Comparison of ENCODE assay signal across 8 cellular contexts in genomic region chr11:57566564-57567209, GRCh38. TPM values are rescaled to one million over a fixed set of nuclear protein-coding genes. Genes with fewer than 3 reads are reported as not detected.
DNase-seq lines count a peak whose midpoint lies in the region; ATAC-seq and TF ChIP-seq lines count a peak whose summit lies in the region.

No MANE protein-coding gene starts in this region.

- H3K4me1 Mint-ChIP-seq in neural progenitor cell, result peaks cover 36% of the 10 kb centered on the region

- ATAC-seq in DND-41 (ENCODE audit: insufficient read depth, low read depth), result peak; percentile 16; the same call in 2 of the 3 replicates
- ATAC-seq in PC-3, result no peak
- ATAC-seq in HG03439 (IDR thresholded peaks at IDR 0.05; ENCODE audit: unreplicated experiment), result no peak
- ATAC-seq in HG03342 (IDR thresholded peaks at IDR 0.05; ENCODE audit: unreplicated experiment), result no peak

- H3K27me3 ChIP-seq in DND-41 (ENCODE audit: insufficient read depth, low read length, poor library complexity) (no peaks in the 10 kb centered on the region), PC-3 (ENCODE audit: low read length) (no peaks in the 10 kb centered on the region), dorsolateral prefrontal cortex (no peaks in the 10 kb centered on the region), neural progenitor cell (no peaks in the 10 kb centered on the region)

- H3K9me3 ChIP-seq in DND-41 (ENCODE audit: insufficient read depth, low read length, severe bottlenecking) (no peaks in the 10 kb centered on the region), PC-3 (ENCODE audit: low read length) (no peaks in the 10 kb centered on the region), neural progenitor cell (ENCODE audit: low read depth) (no peaks in the 10 kb centered on the region)

- H3K9me3 Mint-ChIP-seq in neural progenitor cell, result no peaks in the 10 kb centered on the region

- no peaks in the 10 kb centered on the region for H3K9me2 ChIP-seq in PC-3 (replicated peaks; ENCODE audit: low read length)

- H3K27ac ChIP-seq in DND-41 (ENCODE audit: low read length) (peak overlapping the region; percentile 93), PC-3 (ENCODE audit: low read length) (no peak overlapping the region), dorsolateral prefrontal cortex (peak overlapping the region; percentile 66 to 98 (median 92)), neural progenitor cell (no peak overlapping the region)

- H3K9ac ChIP-seq in DND-41 (ENCODE audit: low read depth, low read length), result peak overlapping the region; percentile 89
- peak overlapping the region; percentile 43 for H3K9ac ChIP-seq in PC-3 (ENCODE audit: low read length)
- peak overlapping the region; percentile 77 for H3K9ac ChIP-seq in neural progenitor cell

- no peaks in the 10 kb centered on the region for H3K36me3 Mint-ChIP-seq in neural progenitor cell

- H3K79me2 ChIP-seq in DND-41 (ENCODE audit: insufficient read depth, low read length) (peaks cover 63% of the 10 kb centered on the region), PC-3 (ENCODE audit: low read length) (no peaks in the 10 kb centered on the region), neural progenitor cell (ENCODE audit: low read depth) (peaks cover 56% of the 10 kb centered on the region)

- no peak for TF ChIP-seq CTCF in DND-41 (IDR thresholded peaks at IDR 0.05; ENCODE audit: borderline replicate concordance, extremely low read depth, low read length, poor library complexity, severe bottlenecking)
- no peak for TF ChIP-seq CTCF in PC-3 (conservative IDR thresholded peaks at IDR 0.05; ENCODE audit: low read depth, low read length)
- TF ChIP-seq CTCF in dorsolateral prefrontal cortex (IDR thresholded peaks at IDR 0.05 in 54 of 56, conservative IDR thresholded peaks at IDR 0.05 in 2 of 56; ENCODE audit: low read depth in 1 of 56, partially characterized antibody in 56 of 56), result peak in 2 of 56 donors; percentile 0 to 4
- no peak for TF ChIP-seq CTCF in neural progenitor cell (IDR thresholded peaks at IDR 0.05)

- TSS peak; percentile 81 for BruUV-seq in PC-3 (replicated peaks; lab: Mats Ljungman, UMichigan)

- POLR2A ChIA-PET in PC-3 (lab: Charles Lee; ENCODE audit: unreplicated experiment), result no interaction called here

- H4K20me1 ChIP-seq in DND-41 (ENCODE audit: insufficient read depth, low read length) (peaks cover 9% of the 10 kb centered on the region), PC-3 (ENCODE audit: low read length) (no peaks in the 10 kb centered on the region), neural progenitor cell (ENCODE audit: low read depth) (peaks cover 17% of the 10 kb centered on the region)

- intact Hi-C loops in PC-3 (cut with micrococcal nuclease), result no loop called here
- intact Hi-C loops in dorsolateral prefrontal cortex (cut with DNase I), result loop anchor here (2.0 to 10.0 kb wide), 4 partner anchors 36 to 236 kb away; partner anchors contain the start of gene TIMM10 (in 1 of the 2)

- H3K27ac Mint-ChIP-seq in neural progenitor cell, result peak overlapping the region; percentile 78

- H3K36me3 ChIP-seq in DND-41 (ENCODE audit: insufficient read depth, low read length) (peaks cover 14% of the 10 kb centered on the region), PC-3 (ENCODE audit: low read depth, low read length) (no peaks in the 10 kb centered on the region), neural progenitor cell (no peaks in the 10 kb centered on the region)

- H3K4me2 ChIP-seq in DND-41 (ENCODE audit: insufficient read depth, low read length) (peak overlapping the region; percentile 95), PC-3 (ENCODE audit: low read length) (peak overlapping the region; percentile 100), neural progenitor cell (peak overlapping the region; percentile 98)

- CTCF ChIA-PET in PC-3 (lab: Charles Lee), result interaction anchor here (1.9 kb wide), 1 partner anchor 78 kb away, joined by 23 read pairs; no protein-coding TSS in a partner anchor

- H3K4me3 Mint-ChIP-seq in neural progenitor cell, result peak overlapping the region; percentile 99

- peaks cover 5% of the 10 kb centered on the region for H3K27me3 Mint-ChIP-seq in neural progenitor cell (ENCODE audit: insufficient read depth, low read depth)

- peak overlapping the region; percentile 74 for H2AFZ ChIP-seq in DND-41 (ENCODE audit: low read depth, low read length)
- peak overlapping the region; percentile 100 for H2AFZ ChIP-seq in PC-3 (ENCODE audit: low read length)
- no peak overlapping the region for H2AFZ ChIP-seq in neural progenitor cell (replicated peaks)

- DNase-seq in DND-41, result peak; percentile 30
- no peak for DNase-seq in PC-3
- DNase-seq in dorsolateral prefrontal cortex, result peak in 1 of 10 donors; percentile 26
- no peak for DNase-seq in neural progenitor cell (ENCODE audit: low spot score)
- no peak for DNase-seq in hepatic stellate cell (ENCODE audit: low spot score)
- DNase-seq in SKM-1 (lab: John Stamatoyannopoulos, UW; ENCODE audit: unreplicated experiment), result no peak

- H3K4me1 ChIP-seq in DND-41 (ENCODE audit: insufficient read depth, low read length) (peaks cover 53% of the 10 kb centered on the region), PC-3 (ENCODE audit: insufficient read depth, low read length) (peaks cover 20% of the 10 kb centered on the region), neural progenitor cell (peaks cover 27% of the 10 kb centered on the region)

- H3F3A ChIP-seq in PC-3 (ENCODE audit: low read length, unreplicated experiment) (no peaks in the 10 kb centered on the region), neural progenitor cell (ENCODE audit: low read depth) (peaks cover 31% of the 10 kb centered on the region)

- H3K4me3 ChIP-seq in DND-41 (ENCODE audit: low read depth in 1 of 2, low read length in 2 of 2), result peak overlapping the region; percentile 80 to 82
- H3K4me3 ChIP-seq in PC-3 (ENCODE audit: low read length), result peak overlapping the region; percentile 98
- H3K4me3 ChIP-seq in dorsolateral prefrontal cortex, result peak overlapping the region; percentile 65 to 98 (median 92)
- H3K4me3 ChIP-seq in neural progenitor cell, result peak overlapping the region; percentile 95

RNA-seq across cellular contexts. Expression of gene UBE2L6, which starts 0.8 kb away (rescaled TPM):
- total RNA-seq in PC-3 (2014; rRNA removed) (16.5 and 17.3 TPM in 2 replicates), dorsolateral prefrontal cortex (100 to 1,000 TPM in 4 of 120 experiments, 10 to 100 TPM in 116; 40.6 to 139 (median 59.0) TPM), neural progenitor cell (ENCODE audit: low replicate concordance) (76.2 and 112 TPM in 2 replicates)

RNA-seq across cellular contexts. Expression of gene SMTNL1, which starts 29.3 kb away (rescaled TPM):
- not detected in 2 replicates for total RNA-seq in PC-3 (2014; rRNA removed)
- under 1 TPM in 1 of 120 experiments, not detected in 119; 0.18 TPM for total RNA-seq in dorsolateral prefrontal cortex
- 0.28 TPM in 1 of 2 replicates, not detected in the other for total RNA-seq in neural progenitor cell (ENCODE audit: low replicate concordance)

RNA-seq across cellular contexts. Expression of gene SERPING1, which starts 30.8 kb away (rescaled TPM):
- total RNA-seq in PC-3 (2014; rRNA removed) (not detected in 2 replicates), dorsolateral prefrontal cortex (100 to 1,000 TPM in 9 of 120 experiments, 10 to 100 TPM in 111; 30.5 to 149 (median 56.0) TPM), neural progenitor cell (ENCODE audit: low replicate concordance) (46.0 and 68.1 TPM in 2 replicates)

RNA-seq across cellular contexts. Expression of gene TIMM10, which starts 36.1 kb away (rescaled TPM):
- total RNA-seq in PC-3 (2014; rRNA removed) (233 and 313 TPM in 2 replicates), dorsolateral prefrontal cortex (10 to 100 TPM; 26.5 to 76.2 (median 48.8) TPM), neural progenitor cell (ENCODE audit: low replicate concordance) (19.1 and 21.9 TPM in 2 replicates)

RNA-seq across cellular contexts. Expression of gene SLC43A1, which starts 51.2 kb away (rescaled TPM):
- total RNA-seq in PC-3 (2014; rRNA removed), result 7.4 and 12.4 TPM in 2 replicates
- total RNA-seq in dorsolateral prefrontal cortex, result 10 to 100 TPM in 11 of 120 experiments, 1 to 10 TPM in 109; 2.9 to 12.3 (median 6.9) TPM
- total RNA-seq in neural progenitor cell (ENCODE audit: low replicate concordance), result 0.99 and 1.5 TPM in 2 replicates

Comparison
In these comparisons a context has a peak if more than half of its experiments do, and no peak if none do; other contexts are left out.
1. H3K27ac ChIP-seq: peak in DND-41 (single experiment) and dorsolateral prefrontal cortex (59 of 59); none in PC-3 (single experiment) and neural progenitor cell (single experiment).
2. RNA of gene SERPING1, which starts 30.8 kb away (total RNA-seq): 30.5 to 149 TPM in dorsolateral prefrontal cortex and 46.0 to 68.1 TPM in neural progenitor cell; not detected in PC-3; every median in the first group is over 10 times any median in the second.
3. Peak in every context shown above with its lines, with median percentiles within 50 percentile points of each other: H3K4me2 ChIP-seq, H3K4me3 ChIP-seq and H3K9ac ChIP-seq.